In the genomic region with DNA sequence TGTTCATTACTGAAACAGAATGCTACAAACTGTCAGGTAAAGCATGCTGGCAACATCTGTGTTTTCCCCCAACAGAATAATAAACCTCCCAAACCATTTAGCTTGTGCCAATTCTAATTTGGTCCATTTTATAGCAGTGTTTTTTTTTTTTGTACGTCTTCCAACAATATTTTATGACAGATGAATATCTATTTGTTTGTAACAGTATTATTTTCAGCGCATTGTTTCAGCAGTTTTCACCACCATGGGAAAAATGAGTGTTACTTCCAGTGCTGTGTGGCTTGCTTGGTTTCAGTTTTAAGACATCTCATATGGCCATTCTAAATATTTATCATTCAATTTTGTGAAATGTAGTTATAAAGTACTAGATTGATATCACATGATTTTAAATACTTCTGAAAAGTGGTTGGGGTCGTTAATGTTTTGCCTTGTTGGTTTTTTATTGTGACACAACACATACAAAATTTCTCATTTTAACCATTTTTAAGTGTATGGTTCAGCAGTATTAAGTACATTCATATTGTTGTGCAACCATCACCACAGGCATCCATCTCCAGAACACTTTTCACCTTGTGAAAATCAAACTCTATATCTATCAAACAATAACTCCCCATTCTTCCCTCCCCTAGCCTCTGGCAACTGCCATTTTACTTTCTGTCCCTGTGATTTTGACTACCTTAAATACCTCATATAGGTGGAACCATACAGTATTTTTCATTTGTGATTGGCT, we compare ENCODE assay signal across 1 cellular context.
TF ChIP-seq lines count a peak whose summit lies in the region.

No MANE protein-coding gene starts in this region.

TF ChIP-seq in IMR-90, 13 proteins besides CTCF, POLR2A, EP300 and RAD21 (continued from another document):
- no peak for TF ChIP-seq ELK1 (IDR thresholded peaks at IDR 0.05; ENCODE audit: borderline replicate concordance, low read depth, low read length)
- TF ChIP-seq NFE2L2 (IDR thresholded peaks at IDR 0.05; ENCODE audit: low read depth, low read length): no peak
- no peak for TF ChIP-seq MAFK (IDR thresholded peaks at IDR 0.05; ENCODE audit: low read depth, low read length)
TF ChIP-seq in IMR-90: peak in this region for 1.
